12 cellular contexts compared by ENCODE assay signal in genomic region chr20:1932971-1933370, GRCh38. TPM values are rescaled to one million over a fixed set of nuclear protein-coding genes. Genes with fewer than 3 reads are reported as not detected.
"Had no signal": no experiment of that assay in that cellular context is flagged by ENCODE, and none has a peak within 500 bp of the region (broad histone marks: within the 10 kb centered on the region; RNA-seq: fewer than 3 reads in every experiment).

No MANE protein-coding gene starts in this region.

- H3K4me3 ChIP-seq: body of pancreas, neural progenitor cell, smooth muscle cell, transverse colon had no signal

- H3K9me3 ChIP-seq: body of pancreas, transverse colon had no signal

- H3K27me3 ChIP-seq: body of pancreas, neural progenitor cell, transverse colon had no signal

- ATAC-seq: stimulated activated effector memory CD8-positive, alpha-beta T cell treated with anti-CD3 and anti-CD28 coated beads, Interleukin-12 subunit alpha, Interleukin-12 subunit beta, amount 100 ng/mL, for 72 hours; T-helper 17 cell had no signal

- H3K4me2 ChIP-seq: neural progenitor cell, smooth muscle cell had no signal

- H3K4me1 ChIP-seq: neural progenitor cell, parathyroid adenoma had no signal

- DNase-seq: activated B cell treated with CpG ODN at 0.5 μM for 24 hours; activated CD4-positive, alpha-beta T cell treated with anti-CD3 and anti-CD28 coated beads, Interleukin-2, amount 10 ng/mL, durations not matched to agents 7 days and 5 days; activated naive CD4-positive, alpha-beta T cell treated with anti-CD3 and anti-CD28 coated beads, Interleukin-2, amount 50 U/mL, for 16 hours; activated T-cell treated with anti-CD3 and anti-CD28 coated beads for 4 hours; mesendoderm; T-helper 17 cell; transverse colon had no signal

- H3K27ac ChIP-seq: neural progenitor cell, parathyroid adenoma had no signal

- H2AFZ ChIP-seq: neural progenitor cell, parathyroid adenoma had no signal

- H3K9ac ChIP-seq: neural progenitor cell, parathyroid adenoma had no signal

- H3K36me3 ChIP-seq: neural progenitor cell, transverse colon had no signal

RNA-seq across cellular contexts. Expression of gene SIRPA, which starts 37.8 kb away (rescaled TPM):
- total RNA-seq: activated CD4-positive, alpha-beta T cell treated with anti-CD3 and anti-CD28 coated beads, Interleukin-2, amount 10 ng/mL, durations not matched to agents 7 days and 5 days had no signal
